8 cellular contexts compared by ENCODE assay signal in genomic region chr2:55693181-55694125, GRCh38.
DNase-seq lines count a peak whose midpoint lies in the region; ATAC-seq, FAIRE-seq and TF ChIP-seq lines count a peak whose summit lies in the region.

Gene PNPT1 (minus strand): TSS chr2:55693844. CDS start chr2:55693823, 21 bp downstream.

- TF ChIP-seq POLR2A in GM19193 (IDR thresholded peaks at IDR 0.05; ENCODE audit: extremely low read depth, insufficient read depth, insufficient read length): peak; percentile 92

- DNase-seq in AML-193 (lab: John Stamatoyannopoulos, UW): peak; percentile 94
- DNase-seq in NCI-H510A treated with DMSO at 0.1 percent for 48 hours (lab: John Stamatoyannopoulos, UW): peak; percentile 95
- DNase-seq in activated CD4-positive, alpha-beta T cell treated with anti-CD3 and anti-CD28 coated beads for 24 hours (ENCODE audit: low read depth in 2 of 2): peak; percentile 89 to 91
- DNase-seq in kidney glomerular epithelial cell (lab: John Stamatoyannopoulos, UW): peak; percentile 92
- DNase-seq in stimulated activated CD4-positive, alpha-beta T cell treated with anti-CD3 and anti-CD28 coated beads, Interleukin-1b, Interleukin-23, amount 100 ng/mL, for 24 hours (ENCODE audit: low read depth in 4 of 4, low spot score in 1 of 4): peak; percentile 79 to 92 (median 86)

- peak; percentile 100 for ATAC-seq in HG03439 (IDR thresholded peaks at IDR 0.05; ENCODE audit: unreplicated experiment)

- peak; percentile 60 for FAIRE-seq in colon (lab: Jason Lieb, UNC)

Comparison
In these comparisons a context has a peak if more than half of its experiments do, and no peak if none do; other contexts are left out.
1. Peak in every context shown above with its lines: DNase-seq and ATAC-seq.